ENCODE assay signal across 1 cellular context in genomic region chr2:56001992-56002391, GRCh38.
TF ChIP-seq lines count a peak whose summit lies in the region.

No MANE protein-coding gene starts in this region.

TF ChIP-seq in A549, 52 proteins besides CTCF, POLR2A, EP300 and RAD21 (continued from another document):
- TF ChIP-seq, protein P1, sequence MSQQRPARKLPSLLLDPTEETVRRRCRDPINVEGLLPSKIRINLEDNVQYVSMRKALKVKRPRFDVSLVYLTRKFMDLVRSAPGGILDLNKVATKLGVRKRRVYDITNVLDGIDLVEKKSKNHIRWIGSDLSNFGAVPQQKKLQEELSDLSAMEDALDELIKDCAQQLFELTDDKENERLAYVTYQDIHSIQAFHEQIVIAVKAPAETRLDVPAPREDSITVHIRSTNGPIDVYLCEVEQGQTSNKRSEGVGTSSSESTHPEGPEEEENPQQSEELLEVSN (IDR thresholded peaks at IDR 0.05; ENCODE audit: borderline replicate concordance, low read depth) = no peak
- no peak for TF ChIP-seq RFX5 (IDR thresholded peaks at IDR 0.05)
- TF ChIP-seq NFE2L2 (conservative IDR thresholded peaks at IDR 0.05; ENCODE audit: low read length) = no peak
- no peak for TF ChIP-seq FOSL2 (IDR thresholded peaks at IDR 0.05)
- TF ChIP-seq FOSL2 (CRISPR knock-in tag; IDR thresholded peaks at IDR 0.05) = no peak
- TF ChIP-seq HDAC2 (IDR thresholded peaks at IDR 0.05) = no peak
- TF ChIP-seq, protein P2, sequence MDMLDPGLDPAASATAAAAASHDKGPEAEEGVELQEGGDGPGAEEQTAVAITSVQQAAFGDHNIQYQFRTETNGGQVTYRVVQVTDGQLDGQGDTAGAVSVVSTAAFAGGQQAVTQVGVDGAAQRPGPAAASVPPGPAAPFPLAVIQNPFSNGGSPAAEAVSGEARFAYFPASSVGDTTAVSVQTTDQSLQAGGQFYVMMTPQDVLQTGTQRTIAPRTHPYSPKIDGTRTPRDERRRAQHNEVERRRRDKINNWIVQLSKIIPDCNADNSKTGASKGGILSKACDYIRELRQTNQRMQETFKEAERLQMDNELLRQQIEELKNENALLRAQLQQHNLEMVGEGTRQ (IDR thresholded peaks at IDR 0.05) = no peak
- TF ChIP-seq, protein P3, sequence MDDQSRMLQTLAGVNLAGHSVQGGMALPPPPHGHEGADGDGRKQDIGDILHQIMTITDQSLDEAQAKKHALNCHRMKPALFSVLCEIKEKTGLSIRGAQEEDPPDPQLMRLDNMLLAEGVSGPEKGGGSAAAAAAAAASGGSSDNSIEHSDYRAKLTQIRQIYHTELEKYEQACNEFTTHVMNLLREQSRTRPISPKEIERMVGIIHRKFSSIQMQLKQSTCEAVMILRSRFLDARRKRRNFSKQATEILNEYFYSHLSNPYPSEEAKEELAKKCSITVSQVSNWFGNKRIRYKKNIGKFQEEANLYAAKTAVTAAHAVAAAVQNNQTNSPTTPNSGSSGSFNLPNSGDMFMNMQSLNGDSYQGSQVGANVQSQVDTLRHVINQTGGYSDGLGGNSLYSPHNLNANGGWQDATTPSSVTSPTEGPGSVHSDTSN (IDR thresholded peaks at IDR 0.05) = no peak
